In the genomic region with DNA sequence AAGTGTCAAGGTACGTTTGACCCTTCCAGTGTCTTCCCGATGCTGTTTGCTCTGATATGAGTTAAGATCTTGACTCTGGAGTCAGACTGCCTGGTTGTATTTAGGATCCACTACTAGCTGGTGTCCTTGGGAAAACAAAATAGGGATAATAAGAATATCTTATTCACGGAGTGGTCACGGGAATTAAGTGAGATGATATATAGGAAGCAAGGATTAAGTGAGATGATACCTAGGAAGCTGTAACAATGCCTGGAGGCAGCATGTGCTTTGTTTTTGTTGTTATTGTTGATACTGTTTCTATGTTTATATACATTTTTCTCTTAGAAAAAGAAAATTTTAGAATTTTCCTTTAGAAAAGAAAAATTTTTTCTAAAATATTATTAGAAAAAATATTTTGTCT, we compare ENCODE assay signal across 6 cellular contexts.
"Had no signal": no experiment of that assay in that cellular context is flagged by ENCODE, and none has a peak within 500 bp of the region (broad histone marks: within the 10 kb centered on the region; RNA-seq: fewer than 3 reads in every experiment).

No MANE protein-coding gene starts in this region.

- FAIRE-seq: HepG2 had no signal

- DNase-seq: GM23248, GOT3, H7, KBM-7 had no signal

- ATAC-seq: HCT116 had no signal
